Comparison of ENCODE assay signal across 20 cellular contexts in genomic region chr6:167121471-167121870, GRCh38. TPM values are rescaled to one million over a fixed set of nuclear protein-coding genes. Genes with fewer than 3 reads are reported as not detected.
DNase-seq lines count a peak whose midpoint lies in the region; ATAC-seq and TF ChIP-seq lines count a peak whose summit lies in the region.
"Had no signal": no experiment of that assay in that cellular context is flagged by ENCODE, and none has a peak within 500 bp of the region (broad histone marks: within the 10 kb centered on the region; RNA-seq: fewer than 3 reads in every experiment).

No MANE protein-coding gene starts in this region.

- peak overlapping the region; percentile 68 for H3K27ac Mint-ChIP-seq in activated naive CD4-positive, alpha-beta T cell treated with anti-CD3 and anti-CD28 coated beads, Interleukin-2, amount 10 ng/mL, durations not matched to agents 7 days and 5 days
- H3K27ac Mint-ChIP-seq in activated naive CD4-positive, alpha-beta T cell treated with anti-CD3 and anti-CD28 coated beads for 36 hours, result no peak overlapping the region
- H3K27ac Mint-ChIP-seq in effector memory CD8-positive, alpha-beta T cell, result peak overlapping the region; percentile 95 to 99
- H3K27ac Mint-ChIP-seq: HFFc6 had no signal

- no peak overlapping the region for H3K4me3 Mint-ChIP-seq in activated naive CD4-positive, alpha-beta T cell treated with anti-CD3 and anti-CD28 coated beads, Interleukin-2, amount 10 ng/mL, durations not matched to agents 7 days and 5 days
- H3K4me3 Mint-ChIP-seq in activated naive CD4-positive, alpha-beta T cell treated with anti-CD3 and anti-CD28 coated beads for 36 hours, result no peak overlapping the region
- peak overlapping the region; percentile 76 for H3K4me3 Mint-ChIP-seq in effector memory CD8-positive, alpha-beta T cell
- H3K4me3 Mint-ChIP-seq: HFFc6 had no signal

- ATAC-seq in effector memory CD8-positive, alpha-beta T cell (replicated peaks), result no peak
- ATAC-seq in upper lobe of right lung (no peak), GM18873 (IDR thresholded peaks at IDR 0.05; ENCODE audit: low FRiP score, unreplicated experiment) (no peak), mucosa of descending colon (no peak)
- ATAC-seq: heart left ventricle had no signal

- peaks cover 34% of the 10 kb centered on the region for H3K4me1 Mint-ChIP-seq in activated naive CD4-positive, alpha-beta T cell treated with anti-CD3 and anti-CD28 coated beads, Interleukin-2, amount 10 ng/mL, durations not matched to agents 7 days and 5 days
- H3K4me1 Mint-ChIP-seq in activated naive CD4-positive, alpha-beta T cell treated with anti-CD3 and anti-CD28 coated beads for 36 hours (ENCODE audit: low read depth), result peaks cover 38% of the 10 kb centered on the region
- H3K4me1 Mint-ChIP-seq in effector memory CD8-positive, alpha-beta T cell (ENCODE audit: low read depth in 2 of 2), result peaks cover 47 to 63% of the 10 kb centered on the region in 2 donors

- no peaks in the 10 kb centered on the region for H3K27me3 ChIP-seq in Peyer's patch
- no peaks in the 10 kb centered on the region for H3K27me3 ChIP-seq in upper lobe of right lung

- no peak for TF ChIP-seq POLR2A in Peyer's patch (IDR thresholded peaks at IDR 0.05)

- TF ChIP-seq CTCF in Peyer's patch (IDR thresholded peaks at IDR 0.05) (no peak), upper lobe of right lung (IDR thresholded peaks at IDR 0.05) (no peak), mucosa of descending colon (IDR thresholded peaks at IDR 0.05) (no peak)

- intact Hi-C loops in activated naive CD4-positive, alpha-beta T cell treated with anti-CD3 and anti-CD28 coated beads for 36 hours (cut with micrococcal nuclease), result no loop called here
- intact Hi-C loops in upper lobe of right lung (cut with DNase I), result no loop called here
- intact Hi-C loops in mucosa of descending colon (cut with DNase I, micrococcal nuclease), result no loop called here

- H3K9me3 ChIP-seq in Peyer's patch, result no peaks in the 10 kb centered on the region
- H3K9me3 ChIP-seq in upper lobe of right lung, result no peaks in the 10 kb centered on the region
- H3K9me3 ChIP-seq in mucosa of descending colon, result no peaks in the 10 kb centered on the region
- H3K9me3 ChIP-seq: heart left ventricle had no signal

- CTCF ChIA-PET in activated naive CD4-positive, alpha-beta T cell treated with anti-CD3 and anti-CD28 coated beads, Interleukin-2, amount 10 ng/mL, durations not matched to agents 7 days and 5 days (lab: Charles Lee), result interaction anchor here (1.2 kb wide), 1 partner anchor 16 kb away, joined by 3 read pairs; no protein-coding TSS in a partner anchor
- CTCF ChIA-PET in activated naive CD4-positive, alpha-beta T cell treated with anti-CD3 and anti-CD28 coated beads for 36 hours (lab: Charles Lee), result interaction anchor here (0.7 kb wide), 1 partner anchor 170 kb away, joined by 3 read pairs; no protein-coding TSS in a partner anchor

- no peaks in the 10 kb centered on the region for H3K9me3 Mint-ChIP-seq in activated naive CD4-positive, alpha-beta T cell treated with anti-CD3 and anti-CD28 coated beads, Interleukin-2, amount 10 ng/mL, durations not matched to agents 7 days and 5 days
- H3K9me3 Mint-ChIP-seq in activated naive CD4-positive, alpha-beta T cell treated with anti-CD3 and anti-CD28 coated beads for 36 hours, result peaks cover under 1% of the 10 kb centered on the region
- H3K9me3 Mint-ChIP-seq in effector memory CD8-positive, alpha-beta T cell, result no peaks in the 10 kb centered on the region

- peaks cover 2% of the 10 kb centered on the region for H3K27me3 Mint-ChIP-seq in activated naive CD4-positive, alpha-beta T cell treated with anti-CD3 and anti-CD28 coated beads, Interleukin-2, amount 10 ng/mL, durations not matched to agents 7 days and 5 days
- no peaks in the 10 kb centered on the region for H3K27me3 Mint-ChIP-seq in activated naive CD4-positive, alpha-beta T cell treated with anti-CD3 and anti-CD28 coated beads for 36 hours (ENCODE audit: low read depth)
- H3K27me3 Mint-ChIP-seq in effector memory CD8-positive, alpha-beta T cell, result no peaks in the 10 kb centered on the region

- no peaks in the 10 kb centered on the region for H3K36me3 Mint-ChIP-seq in activated naive CD4-positive, alpha-beta T cell treated with anti-CD3 and anti-CD28 coated beads, Interleukin-2, amount 10 ng/mL, durations not matched to agents 7 days and 5 days
- no peaks in the 10 kb centered on the region for H3K36me3 Mint-ChIP-seq in activated naive CD4-positive, alpha-beta T cell treated with anti-CD3 and anti-CD28 coated beads for 36 hours (ENCODE audit: low read depth)
- peaks cover 53% of the 10 kb centered on the region for H3K36me3 Mint-ChIP-seq in effector memory CD8-positive, alpha-beta T cell (ENCODE audit: insufficient read depth)

- H3K27ac ChIP-seq in Peyer's patch, result peak overlapping the region; percentile 47 to 87 (median 68)
- peak overlapping the region; percentile 24 for H3K27ac ChIP-seq in upper lobe of right lung
- H3K27ac ChIP-seq: heart left ventricle had no signal

- H3K4me1 ChIP-seq in Peyer's patch, result peaks cover 0 to 19% (median 15%) of the 10 kb centered on the region in 4 donors
- H3K4me1 ChIP-seq in upper lobe of right lung, result no peaks in the 10 kb centered on the region
- H3K4me1 ChIP-seq in mucosa of descending colon (ENCODE audit: low read depth), result peaks cover 13% of the 10 kb centered on the region

- DNase-seq in activated naive CD4-positive, alpha-beta T cell treated with anti-CD3 and anti-CD28 coated beads, Interleukin-2, amount 10 ng/mL, durations not matched to agents 7 days and 5 days, result no peak
- no peak for DNase-seq in activated naive CD4-positive, alpha-beta T cell treated with anti-CD3 and anti-CD28 coated beads for 36 hours
- DNase-seq in Peyer's patch (no peak), upper lobe of right lung (no peak), NCI-H774 (lab: John Stamatoyannopoulos, UW) (no peak), mucosa of descending colon (no peak)
- DNase-seq in effector memory CD8-positive, alpha-beta T cell, result no peak
- DNase-seq: activated CD4-positive, alpha-beta T cell treated with anti-CD3 and anti-CD28 coated beads for 4 hours; caudate nucleus; effector CD4-positive, alpha-beta T cell; EL; heart left ventricle; HFFc6; NCI-H2029 treated with DMSO at 0.1 percent for 48 hours; NCI-H510A; T1000 had no signal

- H3K4me3 ChIP-seq in Peyer's patch (peak overlapping the region in 1 of 4 donors; percentile 21), upper lobe of right lung (no peak overlapping the region), mucosa of descending colon (no peak overlapping the region)
- H3K4me3 ChIP-seq: heart left ventricle, lung had no signal

- H3K36me3 ChIP-seq in Peyer's patch (no peaks in the 10 kb centered on the region), upper lobe of right lung (no peaks in the 10 kb centered on the region), mucosa of descending colon (ENCODE audit: low read depth) (no peaks in the 10 kb centered on the region)
- H3K36me3 ChIP-seq: heart left ventricle had no signal

RNA-seq across cellular contexts. Expression of gene CCR6, which starts 1.4 kb away (rescaled TPM):
- under 1 TPM; 0.31 to 0.37 TPM for total RNA-seq in activated naive CD4-positive, alpha-beta T cell treated with anti-CD3 and anti-CD28 coated beads for 36 hours
- 1 to 10 TPM in 1 of 4 donors, under 1 TPM in 1, not detected in 2; 0.67 to 5.0 TPM for total RNA-seq in Peyer's patch
- 1.4 TPM for total RNA-seq in upper lobe of right lung
- total RNA-seq in mucosa of descending colon, result under 1 TPM in 2 of 3 donors, not detected in 1; 0.17 to 0.43 TPM
- total RNA-seq: HFFc6, MCF 10A, urinary bladder had no signal

RNA-seq across cellular contexts. Expression of gene GPR31, which starts 36.3 kb away (rescaled TPM):
- total RNA-seq in activated naive CD4-positive, alpha-beta T cell treated with anti-CD3 and anti-CD28 coated beads for 36 hours, result not detected
- total RNA-seq in Peyer's patch (not detected), upper lobe of right lung (not detected), mucosa of descending colon (not detected)
- total RNA-seq: heart left ventricle, HFFc6, MCF 10A, urinary bladder had no signal

Comparison
In these comparisons a context has a peak if more than half of its experiments do, and no peak if none do; other contexts are left out.
1. H3K4me3 Mint-ChIP-seq: peak in effector memory CD8-positive, alpha-beta T cell (2 of 2); none in activated naive CD4-positive, alpha-beta T cell treated with anti-CD3 and anti-CD28 coated beads, Interleukin-2, amount 10 ng/mL, durations not matched to agents 7 days and 5 days (single experiment) and activated naive CD4-positive, alpha-beta T cell treated with anti-CD3 and anti-CD28 coated beads for 36 hours (single experiment).